In genomic region chr3:197750863-197751737, GRCh38 we compare ENCODE assay signal across 8 cellular contexts. TPM values are rescaled to one million over a fixed set of nuclear protein-coding genes. Genes with fewer than 3 reads are reported as not detected.
DNase-seq lines count a peak whose midpoint lies in the region; ATAC-seq, FAIRE-seq and TF ChIP-seq lines count a peak whose summit lies in the region.

No MANE protein-coding gene starts in this region.

- no peak for FAIRE-seq in bronchial epithelial cell (lab: Jason Lieb, UNC)

- CTCF ChIA-PET in HCT116 (lab: Charles Lee) = no interaction called here
- CTCF ChIA-PET in T-cell (lab: Charles Lee) = interaction anchor here in 1 of 2 donors (0.7 to 1.3 kb wide), 5 partner anchors 27 to 76 kb away, joined by 3 to 6 read pairs (median 4); partner anchors contain the start of gene LRCH3

- H2AFZ ChIP-seq in HCT116 (ENCODE audit: low read depth, low read length, poor library complexity, severe bottlenecking) = no peak overlapping the region

- H3K9me3 Mint-ChIP-seq in T-cell = no peaks in the 10 kb centered on the region

- ATAC-seq in HCT116 (no peak), T-cell (replicated peaks in 1 of 4) (no peak), GM21737 (IDR thresholded peaks at IDR 0.05; ENCODE audit: unreplicated experiment) (no peak), GM18867 (IDR thresholded peaks at IDR 0.05; ENCODE audit: unreplicated experiment) (no peak)

- H3K4me2 ChIP-seq in HCT116 (ENCODE audit: low read length) = peak overlapping the region; percentile 99

- TF ChIP-seq CTCF in HCT116 (IDR thresholded peaks at IDR 0.05 in 2 of 3, conservative IDR thresholded peaks at IDR 0.05 in 1 of 3; ENCODE audit: borderline replicate concordance in 1 of 3, insufficient read depth in 1 of 3, low read depth in 2 of 3, low read length in 2 of 3) = no peak
- no peak for TF ChIP-seq CTCF in bronchial epithelial cell (IDR thresholded peaks at IDR 0.05; ENCODE audit: insufficient read depth, low read length, severe bottlenecking)
- no peak for TF ChIP-seq CTCF in kidney epithelial cell (IDR thresholded peaks at IDR 0.05; ENCODE audit: insufficient read depth, low read length, poor library complexity, severe bottlenecking)

- peaks cover 11% of the 10 kb centered on the region; the same call in 1 of the 2 replicates for H4K20me1 ChIP-seq in HCT116 (ENCODE audit: insufficient read depth)

- H3K27me3 ChIP-seq in HCT116 (ENCODE audit: insufficient read depth, low read length) (no peaks in the 10 kb centered on the region), bronchial epithelial cell (ENCODE audit: control insufficient read depth, insufficient read depth, low read length) (no peaks in the 10 kb centered on the region), kidney epithelial cell (ENCODE audit: control insufficient read depth, insufficient read depth, low read length) (no peaks in the 10 kb centered on the region)

- H3K4me3 Mint-ChIP-seq in T-cell = peak overlapping the region; percentile 92 to 95 (median 93)

- H3K9me2 ChIP-seq in HCT116 (ENCODE audit: insufficient read depth) = no peaks in the 10 kb centered on the region

- H3K27ac ChIP-seq in HCT116 (ENCODE audit: low read depth, low read length) = peak overlapping the region; percentile 85

- peak overlapping the region; percentile 86 for H3K9ac ChIP-seq in HCT116 (ENCODE audit: low read length)

- H3K4me1 Mint-ChIP-seq in T-cell = peaks cover 53 to 60% (median 56%) of the 10 kb centered on the region in 3 donors

- H3K36me3 ChIP-seq in HCT116 (ENCODE audit: control insufficient read depth in 1 of 2, insufficient read depth in 2 of 2, low read length in 2 of 2) (no peaks in the 10 kb centered on the region), bronchial epithelial cell (ENCODE audit: control insufficient read depth, insufficient read depth, low read length) (no peaks in the 10 kb centered on the region), kidney epithelial cell (ENCODE audit: control insufficient read depth, insufficient read depth, low read length) (no peaks in the 10 kb centered on the region)

- TF ChIP-seq RAD21 in HCT116 (IDR thresholded peaks at IDR 0.05; ENCODE audit: low read depth) = no peak

- RAD21 ChIA-PET in HCT116 (lab: Charles Lee; ENCODE audit: low non-redundant PET in 1 of 2, low total read pairs in 2 of 2, uncharacterized antibody in 2 of 2, unreplicated experiment in 2 of 2) = no interaction called here

- H3K36me3 Mint-ChIP-seq in T-cell = peaks cover 1% of the 10 kb centered on the region

- BruUV-seq in HCT116 (replicated peaks; lab: Mats Ljungman, UMichigan) = TSS peak; percentile 40

- H3K4me1 ChIP-seq in HCT116 (ENCODE audit: control insufficient read depth in 1 of 2, insufficient read depth in 2 of 2, low read length in 2 of 2) = peaks cover 9 to 52% of the 10 kb centered on the region in 2 experiments

- H3K4me3 ChIP-seq in HCT116 (replicated peaks in 1 of 2; ENCODE audit: low read depth in 1 of 2, low read length in 2 of 2) (peak overlapping the region; percentile 70 to 93), bronchial epithelial cell (ENCODE audit: low read depth, low read length) (peak overlapping the region; percentile 74), kidney epithelial cell (ENCODE audit: low read depth, low read length) (peak overlapping the region; percentile 86)

- intact Hi-C loops in HCT116 (cut with micrococcal nuclease) = loop anchor here (2.0 kb wide), 1 partner anchor 38 kb away; no protein-coding TSS in a partner anchor

- H3K9me3 ChIP-seq in HCT116 (ENCODE audit: control insufficient read depth in 1 of 2, insufficient read depth in 1 of 2, low read depth in 1 of 2, low read length in 2 of 2) = no peaks in the 10 kb centered on the region

- TF ChIP-seq POLR2A in HCT116 (IDR thresholded peaks at IDR 0.05; ENCODE audit: borderline replicate concordance, extremely low read depth, insufficient read depth, insufficient read length) = no peak

- H3K27me3 Mint-ChIP-seq in T-cell = no peaks in the 10 kb centered on the region

- peaks cover 59% of the 10 kb centered on the region for H3K79me2 ChIP-seq in HCT116 (ENCODE audit: insufficient read depth, low read length)

- POLR2A ChIA-PET in HCT116 (lab: Charles Lee) (no interaction called here), T-cell (lab: Charles Lee) (interaction anchor here (0.6 to 1.5 kb wide), 2 partner anchors 32 to 39 kb away, joined by 4 to 10 read pairs; no protein-coding TSS in a partner anchor)

- H3K27ac Mint-ChIP-seq in T-cell = peak overlapping the region; percentile 96 to 97

- peak; percentile 64 to 73 for DNase-seq in AML-193 (lab: John Stamatoyannopoulos, UW)
- no peak for DNase-seq in HCT116 (ENCODE audit: low read depth, low spot score)
- DNase-seq in T-cell = peak in 21 of 34 experiments; percentile 3 to 36 (median 15)
- peak; percentile 42 for DNase-seq in bronchial epithelial cell (ENCODE audit: low read depth)
- DNase-seq in kidney epithelial cell (ENCODE audit: low read depth) = no peak
- DNase-seq in stimulated activated CD4-positive, alpha-beta T cell treated with anti-CD3 and anti-CD28 coated beads, Interleukin-15, amount 100 ng/mL, for 24 hours = peak; percentile 68

TF ChIP-seq in HCT116, 20 proteins besides CTCF, POLR2A, EP300 and RAD21:
- peak; percentile 46; the same call in 1 of the 2 replicates for TF ChIP-seq SIN3A (IDR thresholded peaks at IDR 0.05; ENCODE audit: low read depth)
- no peak; the same call in 1 of the 2 replicates for TF ChIP-seq CBX3 (IDR thresholded peaks at IDR 0.05; ENCODE audit: low read depth)
- TF ChIP-seq SRF (IDR thresholded peaks at IDR 0.05; ENCODE audit: low read depth) = no peak
- TF ChIP-seq POLR2AphosphoS5 (IDR thresholded peaks at IDR 0.05; ENCODE audit: low read depth, low read length) = peak; percentile 29; the same call in 1 of the 2 replicates
- TF ChIP-seq ELF1 (IDR thresholded peaks at IDR 0.05; ENCODE audit: borderline replicate concordance, low read depth) = no peak
- no peak for TF ChIP-seq JUND (IDR thresholded peaks at IDR 0.05)
- no peak for TF ChIP-seq ATF3 (IDR thresholded peaks at IDR 0.05)
- no peak for TF ChIP-seq TCF7L2 (IDR thresholded peaks at IDR 0.05; ENCODE audit: borderline replicate concordance, extremely low read depth, insufficient read depth, insufficient read length)
- TF ChIP-seq, protein P1, sequence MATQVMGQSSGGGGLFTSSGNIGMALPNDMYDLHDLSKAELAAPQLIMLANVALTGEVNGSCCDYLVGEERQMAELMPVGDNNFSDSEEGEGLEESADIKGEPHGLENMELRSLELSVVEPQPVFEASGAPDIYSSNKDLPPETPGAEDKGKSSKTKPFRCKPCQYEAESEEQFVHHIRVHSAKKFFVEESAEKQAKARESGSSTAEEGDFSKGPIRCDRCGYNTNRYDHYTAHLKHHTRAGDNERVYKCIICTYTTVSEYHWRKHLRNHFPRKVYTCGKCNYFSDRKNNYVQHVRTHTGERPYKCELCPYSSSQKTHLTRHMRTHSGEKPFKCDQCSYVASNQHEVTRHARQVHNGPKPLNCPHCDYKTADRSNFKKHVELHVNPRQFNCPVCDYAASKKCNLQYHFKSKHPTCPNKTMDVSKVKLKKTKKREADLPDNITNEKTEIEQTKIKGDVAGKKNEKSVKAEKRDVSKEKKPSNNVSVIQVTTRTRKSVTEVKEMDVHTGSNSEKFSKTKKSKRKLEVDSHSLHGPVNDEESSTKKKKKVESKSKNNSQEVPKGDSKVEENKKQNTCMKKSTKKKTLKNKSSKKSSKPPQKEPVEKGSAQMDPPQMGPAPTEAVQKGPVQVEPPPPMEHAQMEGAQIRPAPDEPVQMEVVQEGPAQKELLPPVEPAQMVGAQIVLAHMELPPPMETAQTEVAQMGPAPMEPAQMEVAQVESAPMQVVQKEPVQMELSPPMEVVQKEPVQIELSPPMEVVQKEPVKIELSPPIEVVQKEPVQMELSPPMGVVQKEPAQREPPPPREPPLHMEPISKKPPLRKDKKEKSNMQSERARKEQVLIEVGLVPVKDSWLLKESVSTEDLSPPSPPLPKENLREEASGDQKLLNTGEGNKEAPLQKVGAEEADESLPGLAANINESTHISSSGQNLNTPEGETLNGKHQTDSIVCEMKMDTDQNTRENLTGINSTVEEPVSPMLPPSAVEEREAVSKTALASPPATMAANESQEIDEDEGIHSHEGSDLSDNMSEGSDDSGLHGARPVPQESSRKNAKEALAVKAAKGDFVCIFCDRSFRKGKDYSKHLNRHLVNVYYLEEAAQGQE (IDR thresholded peaks at IDR 0.05; ENCODE audit: low read depth) = no peak
- TF ChIP-seq YY1 (IDR thresholded peaks at IDR 0.05; ENCODE audit: extremely low read depth, insufficient replicate concordance, low read depth, low read length) = no peak
- no peak for TF ChIP-seq ZFX (IDR thresholded peaks at IDR 0.05)
- peak; percentile 37; the same call in 1 of the 2 replicates for TF ChIP-seq EGR1 (IDR thresholded peaks at IDR 0.05; ENCODE audit: low read depth)
- TF ChIP-seq CEBPB (IDR thresholded peaks at IDR 0.05; ENCODE audit: low read depth) = 0 out of 2 replicates have a peak, but pooled peaks have one; percentile 64

RNA-seq across cellular contexts. Expression of gene FYTTD1, which starts 1.4 kb away (rescaled TPM):
- 70.7 TPM for total RNA-seq in HCT116 (2021; ENCODE audit: unreplicated experiment)
- polyA plus RNA-seq in HCT116 (2012) = 16.1 and 24.0 TPM in 2 replicates
- total RNA-seq in T-cell = 10 to 100 TPM; 52.4 to 58.4 (median 55.6) TPM
- 37.9 and 47.4 TPM in 2 replicates for total RNA-seq in bronchial epithelial cell
- total RNA-seq in kidney epithelial cell = 24.5 and 30.9 TPM in 2 replicates

RNA-seq across cellular contexts. Expression of gene RUBCN, which starts 14.4 kb away (rescaled TPM):
- total RNA-seq in HCT116 (2021; ENCODE audit: unreplicated experiment) (21.4 TPM), T-cell (10 to 100 TPM; 40.3 to 73.5 (median 64.7) TPM), bronchial epithelial cell (9.2 and 10.8 TPM in 2 replicates), kidney epithelial cell (31.1 and 47.3 TPM in 2 replicates)
- 11.8 and 13.4 TPM in 2 replicates for polyA plus RNA-seq in HCT116 (2012)

RNA-seq across cellular contexts. Expression of gene LRCH3, which starts 40.0 kb away (rescaled TPM):
- 38.1 TPM for total RNA-seq in HCT116 (2021; ENCODE audit: unreplicated experiment)
- 11.2 and 19.6 TPM in 2 replicates for polyA plus RNA-seq in HCT116 (2012)
- total RNA-seq in T-cell = 10 to 100 TPM; 51.4 to 75.1 (median 62.2) TPM
- total RNA-seq in bronchial epithelial cell = 25.5 and 33.8 TPM in 2 replicates
- 22.8 and 27.5 TPM in 2 replicates for total RNA-seq in kidney epithelial cell

Comparison
In these comparisons a context has a peak if more than half of its experiments do, and no peak if none do; other contexts are left out.
1. DNase-seq: peak in AML-193 (2 of 2), T-cell (21 of 34), bronchial epithelial cell (single experiment) and stimulated activated CD4-positive, alpha-beta T cell treated with anti-CD3 and anti-CD28 coated beads, Interleukin-15, amount 100 ng/mL, for 24 hours (single experiment); none in HCT116 (single experiment) and kidney epithelial cell (single experiment).
2. Peak in every context shown above with its lines, with median percentiles within 50 percentile points of each other: H3K4me3 ChIP-seq.